27 cellular contexts compared by ENCODE assay signal in genomic region chr10:5047912-5048628, GRCh38. TPM values are rescaled to one million over a fixed set of nuclear protein-coding genes. Genes with fewer than 3 reads are reported as not detected.
DNase-seq lines count a peak whose midpoint lies in the region; ATAC-seq, FAIRE-seq and TF ChIP-seq lines count a peak whose summit lies in the region.
"Had no signal": no experiment of that assay in that cellular context is flagged by ENCODE, and none has a peak within 500 bp of the region (broad histone marks: within the 10 kb centered on the region; RNA-seq: fewer than 3 reads in every experiment).

No MANE protein-coding gene starts in this region.

- POLR2A ChIA-PET in MCF 10A (lab: Yijun Ruan, JAX) = interaction anchor here (0.6 to 1.5 kb wide), 8 partner anchors 8 to 123 kb away, joined by 3 read pairs; partner anchors contain the start of gene AKR1C2

- no peaks in the 10 kb centered on the region for H3K36me3 ChIP-seq in mammary epithelial cell (ENCODE audit: insufficient read depth, low read length)
- no peaks in the 10 kb centered on the region for H3K36me3 ChIP-seq in bronchial epithelial cell (ENCODE audit: control insufficient read depth, insufficient read depth, low read length)
- H3K36me3 ChIP-seq in keratinocyte (ENCODE audit: control insufficient read depth in 2 of 2, extremely low read depth in 1 of 2, insufficient read depth in 2 of 2, low read length in 2 of 2) = no peaks in the 10 kb centered on the region
- H3K36me3 ChIP-seq: BLaER1 treated with 17β-estradiol and CSF1 and Interleukin-3, amounts not matched to agents 10 nM and 100 nM; spleen; tibial nerve had no signal

- BruUV-seq in mammary epithelial cell (replicated peaks; lab: Mats Ljungman, UMichigan) (no TSS peak), MCF 10A (replicated peaks; lab: Mats Ljungman, UMichigan) (no TSS peak)

- H2AFZ ChIP-seq in mammary epithelial cell (ENCODE audit: low read depth, low read length) = no peak overlapping the region
- H2AFZ ChIP-seq in keratinocyte (ENCODE audit: control insufficient read depth, low read length) = no peak overlapping the region
- H2AFZ ChIP-seq: hepatocyte had no signal

- peaks cover 18% of the 10 kb centered on the region for H3K4me1 Mint-ChIP-seq in MCF 10A (ENCODE audit: insufficient read depth, unreplicated experiment)
- no peaks in the 10 kb centered on the region for H3K4me1 Mint-ChIP-seq in activated T-helper 1 cell treated with anti-CD3 and anti-CD28 coated beads, Interleukin-12 subunit alpha, Interleukin-12 subunit beta, Interleukin-2, Interleukin-4 antibody, amounts not matched to agents 30 ng/mL and 10 ng/mL and 1 ng/mL, durations not matched to agents 14 hours and 24 hours and 36 hours (ENCODE audit: low read depth)

- ATAC-seq in HG03342 (IDR thresholded peaks at IDR 0.05; ENCODE audit: unreplicated experiment) (no peak), GM21390 (IDR thresholded peaks at IDR 0.05; ENCODE audit: unreplicated experiment) (no peak)
- ATAC-seq: psoas muscle; stimulated activated naive CD8-positive, alpha-beta T cell treated with anti-CD3 and anti-CD28 coated beads, Interleukin-15, Interleukin-2, amounts not matched to agents 100 U/mL and 50 U/mL, for 24 hours had no signal

- H3K79me2 ChIP-seq in mammary epithelial cell (ENCODE audit: insufficient read depth, low read length) (no peaks in the 10 kb centered on the region), keratinocyte (ENCODE audit: control insufficient read depth, insufficient read depth, low read length) (no peaks in the 10 kb centered on the region)
- H3K79me2 ChIP-seq: hepatocyte had no signal

- intact Hi-C loops in mammary epithelial cell (cut with micrococcal nuclease) = no loop called here
- intact Hi-C loops in MCF 10A (cut with micrococcal nuclease) = no loop called here
- intact Hi-C loops in activated T-helper 1 cell treated with anti-CD3 and anti-CD28 coated beads, Interleukin-12 subunit alpha, Interleukin-12 subunit beta, Interleukin-2, Interleukin-4 antibody, amounts not matched to agents 30 ng/mL and 10 ng/mL and 1 ng/mL, durations not matched to agents 14 hours and 24 hours and 36 hours (cut with micrococcal nuclease) = no loop called here

- H3K27me3 ChIP-seq in mammary epithelial cell (ENCODE audit: insufficient read depth, low read length) (no peaks in the 10 kb centered on the region), bronchial epithelial cell (ENCODE audit: control insufficient read depth, insufficient read depth, low read length) (no peaks in the 10 kb centered on the region), keratinocyte (ENCODE audit: control insufficient read depth, extremely low read depth, insufficient read depth, low read length) (no peaks in the 10 kb centered on the region)
- H3K27me3 ChIP-seq: BLaER1 treated with 17β-estradiol and CSF1 and Interleukin-3, amounts not matched to agents 10 nM and 100 nM; hepatocyte; spleen; tibial nerve had no signal

- WGBS in mammary epithelial cell (ENCODE audit: low coverage, missing lambda C conversion rate) = 100% methylated on average over 1 of the region's 1 CpG

- FAIRE-seq in bronchial epithelial cell (lab: Jason Lieb, UNC) (no peak), keratinocyte (lab: Jason Lieb, UNC) (no peak)
- FAIRE-seq: endometrium, islet of Langerhans had no signal

- H3K4me1 ChIP-seq in mammary epithelial cell (ENCODE audit: insufficient read depth, low read length) = peaks cover 9% of the 10 kb centered on the region
- peaks cover 8% of the 10 kb centered on the region for H3K4me1 ChIP-seq in keratinocyte (ENCODE audit: control insufficient read depth, extremely low read depth, insufficient read depth, low read length)
- H3K4me1 ChIP-seq: BLaER1 treated with 17β-estradiol and CSF1 and Interleukin-3, amounts not matched to agents 10 nM and 100 nM; psoas muscle; spleen had no signal

- no peak overlapping the region for H3K9ac ChIP-seq in mammary epithelial cell (ENCODE audit: insufficient read depth, low read length)
- H3K9ac ChIP-seq in keratinocyte (ENCODE audit: control insufficient read depth, extremely low read depth, insufficient read depth, low read length) = no peak overlapping the region
- H3K9ac ChIP-seq: BLaER1 treated with 17β-estradiol and CSF1 and Interleukin-3, amounts not matched to agents 10 nM and 100 nM had no signal

- no peaks in the 10 kb centered on the region for H3K27me3 Mint-ChIP-seq in MCF 10A (ENCODE audit: insufficient read depth, unreplicated experiment)
- H3K27me3 Mint-ChIP-seq in activated T-helper 1 cell treated with anti-CD3 and anti-CD28 coated beads, Interleukin-12 subunit alpha, Interleukin-12 subunit beta, Interleukin-2, Interleukin-4 antibody, amounts not matched to agents 30 ng/mL and 10 ng/mL and 1 ng/mL, durations not matched to agents 14 hours and 24 hours and 36 hours (ENCODE audit: insufficient read depth) = no peaks in the 10 kb centered on the region
- H3K27me3 Mint-ChIP-seq: activated CD4-positive, alpha-beta memory T cell treated with anti-CD3 and anti-CD28 coated beads for 36 hours had no signal

- H3K9me3 ChIP-seq in mammary epithelial cell (replicated peaks; ENCODE audit: insufficient read depth, low read length) (no peaks in the 10 kb centered on the region), keratinocyte (ENCODE audit: control insufficient read depth, low read depth, low read length) (no peaks in the 10 kb centered on the region)
- H3K9me3 ChIP-seq: psoas muscle, tibial nerve had no signal

- H3K4me2 ChIP-seq in mammary epithelial cell (ENCODE audit: insufficient read depth, low read depth, low read length) = peak overlapping the region; percentile 7
- H3K4me2 ChIP-seq in keratinocyte (ENCODE audit: control insufficient read depth, extremely low read depth, insufficient read depth, low read depth, low read length) = no peak overlapping the region
- H3K4me2 ChIP-seq: BLaER1 treated with 17β-estradiol and CSF1 and Interleukin-3, amounts not matched to agents 10 nM and 100 nM; hepatocyte had no signal

- in situ Hi-C loops in mammary epithelial cell (cut with MboI; ENCODE audit: low sequenced_read_pairs in 2 of 2) = no loop called here

- H3K27ac Mint-ChIP-seq in MCF 10A (ENCODE audit: low read depth, unreplicated experiment) = no peak overlapping the region
- H3K27ac Mint-ChIP-seq in activated T-helper 1 cell treated with anti-CD3 and anti-CD28 coated beads, Interleukin-12 subunit alpha, Interleukin-12 subunit beta, Interleukin-2, Interleukin-4 antibody, amounts not matched to agents 30 ng/mL and 10 ng/mL and 1 ng/mL, durations not matched to agents 14 hours and 24 hours and 36 hours = no peak overlapping the region
- H3K27ac Mint-ChIP-seq: activated CD4-positive, alpha-beta memory T cell treated with anti-CD3 and anti-CD28 coated beads for 36 hours had no signal

- H3K9me3 Mint-ChIP-seq in MCF 10A (ENCODE audit: unreplicated experiment) = no peaks in the 10 kb centered on the region
- H3K9me3 Mint-ChIP-seq in activated T-helper 1 cell treated with anti-CD3 and anti-CD28 coated beads, Interleukin-12 subunit alpha, Interleukin-12 subunit beta, Interleukin-2, Interleukin-4 antibody, amounts not matched to agents 30 ng/mL and 10 ng/mL and 1 ng/mL, durations not matched to agents 14 hours and 24 hours and 36 hours = peaks cover 4% of the 10 kb centered on the region
- H3K9me3 Mint-ChIP-seq: activated CD4-positive, alpha-beta memory T cell treated with anti-CD3 and anti-CD28 coated beads for 36 hours had no signal

- no peaks in the 10 kb centered on the region for H4K20me1 ChIP-seq in mammary epithelial cell (ENCODE audit: insufficient read depth, low read length)
- H4K20me1 ChIP-seq in keratinocyte (ENCODE audit: control insufficient read depth, extremely low read depth, insufficient read depth, low read length) = no peaks in the 10 kb centered on the region
- H4K20me1 ChIP-seq: BLaER1 treated with 17β-estradiol and CSF1 and Interleukin-3, amounts not matched to agents 10 nM and 100 nM had no signal

- H3K9me1 ChIP-seq in keratinocyte (ENCODE audit: control insufficient read depth, extremely low read depth, insufficient read depth, low read length) = no peaks in the 10 kb centered on the region

- no peaks in the 10 kb centered on the region for H3K36me3 Mint-ChIP-seq in MCF 10A (ENCODE audit: insufficient read depth, unreplicated experiment)
- H3K36me3 Mint-ChIP-seq in activated T-helper 1 cell treated with anti-CD3 and anti-CD28 coated beads, Interleukin-12 subunit alpha, Interleukin-12 subunit beta, Interleukin-2, Interleukin-4 antibody, amounts not matched to agents 30 ng/mL and 10 ng/mL and 1 ng/mL, durations not matched to agents 14 hours and 24 hours and 36 hours (ENCODE audit: low read depth) = no peaks in the 10 kb centered on the region
- H3K36me3 Mint-ChIP-seq: activated CD4-positive, alpha-beta memory T cell treated with anti-CD3 and anti-CD28 coated beads for 36 hours had no signal

- no peak overlapping the region for H3K4me3 Mint-ChIP-seq in MCF 10A (ENCODE audit: unreplicated experiment)
- H3K4me3 Mint-ChIP-seq in activated T-helper 1 cell treated with anti-CD3 and anti-CD28 coated beads, Interleukin-12 subunit alpha, Interleukin-12 subunit beta, Interleukin-2, Interleukin-4 antibody, amounts not matched to agents 30 ng/mL and 10 ng/mL and 1 ng/mL, durations not matched to agents 14 hours and 24 hours and 36 hours = no peak overlapping the region
- H3K4me3 Mint-ChIP-seq: activated CD4-positive, alpha-beta memory T cell treated with anti-CD3 and anti-CD28 coated beads for 36 hours had no signal

- H3K4me3 ChIP-seq in mammary epithelial cell (replicated peaks in 1 of 3; ENCODE audit: insufficient read depth in 1 of 3, low read depth in 2 of 3, low read length in 3 of 3) (no peak overlapping the region), bronchial epithelial cell (ENCODE audit: low read depth, low read length) (no peak overlapping the region), keratinocyte (ENCODE audit: control insufficient read depth in 2 of 3, extremely low read depth in 1 of 3, insufficient read depth in 2 of 3, low read depth in 1 of 3, low read length in 3 of 3) (no peak overlapping the region)
- H3K4me3 ChIP-seq: BLaER1 treated with 17β-estradiol and CSF1 and Interleukin-3, amounts not matched to agents 10 nM and 100 nM; hepatocyte; psoas muscle; spleen; tibial nerve had no signal

- dilution Hi-C loops in mammary epithelial cell (cut with HindIII; ENCODE audit: low sequenced_read_pairs) = no loop called here
- dilution Hi-C loops in keratinocyte (cut with MboI; ENCODE audit: extremely low pct_ligation_motif_present, low sequenced_read_pairs) = no loop called here

- DNase-seq in mammary epithelial cell (peak; percentile 61), MCF 10A (ENCODE audit: unreplicated experiment) (no peak), bronchial epithelial cell (ENCODE audit: low read depth) (peak; percentile 94), keratinocyte (ENCODE audit: low read depth, low spot score) (no peak), DMS53 treated with DMSO at 0.1 percent for 48 hours (lab: John Stamatoyannopoulos, UW; ENCODE audit: unreplicated experiment) (no peak)
- DNase-seq in activated T-helper 1 cell treated with anti-CD3 and anti-CD28 coated beads, Interleukin-12 subunit alpha, Interleukin-12 subunit beta, Interleukin-2, Interleukin-4 antibody, amounts not matched to agents 30 ng/mL and 10 ng/mL and 1 ng/mL, durations not matched to agents 14 hours and 24 hours and 36 hours (ENCODE audit: low spot score) = no peak
- DNase-seq: 8988T; activated CD4-positive, alpha-beta memory T cell treated with anti-CD3 and anti-CD28 coated beads for 36 hours; activated CD4-positive, CD25-positive, alpha-beta regulatory T cell; amniotic stem cell; Caco-2; cortex of kidney; foreskin melanocyte; KBM-7; NCI-H146; NCI-H526; psoas muscle; spleen; stimulated activated CD4-positive, alpha-beta T cell treated with anti-CD3 and anti-CD28 coated beads, Interleukin-4, amount 100 ng/mL, for 24 hours; stimulated activated naive CD8-positive, alpha-beta T cell treated with anti-CD3 and anti-CD28 coated beads, Interleukin-15, Interleukin-2, amounts not matched to agents 100 U/mL and 50 U/mL, for 24 hours had no signal

- CTCF ChIA-PET in mammary epithelial cell (lab: Charles Lee; ENCODE audit: low non-redundant PET) = interaction anchor here (0.6 kb wide), 1 partner anchor 211 kb away, joined by 3 read pairs; no protein-coding TSS in a partner anchor
- CTCF ChIA-PET in MCF 10A (lab: Yijun Ruan, JAX) = interaction anchor here (0.6 to 1.6 kb wide), 7 partner anchors 13 to 494 kb away, joined by 3 to 4 read pairs (median 3); no protein-coding TSS in a partner anchor

- H3K27ac ChIP-seq in mammary epithelial cell (ENCODE audit: insufficient read depth, low read depth, low read length) (peak overlapping the region; percentile 20), keratinocyte (ENCODE audit: control insufficient read depth, insufficient read depth, low read length) (peak overlapping the region; percentile 24)
- H3K27ac ChIP-seq: BLaER1 treated with 17β-estradiol and CSF1 and Interleukin-3, amounts not matched to agents 10 nM and 100 nM; hepatocyte; psoas muscle; spleen; tibial nerve had no signal

- no peak for TF ChIP-seq CTCF in mammary epithelial cell (conservative IDR thresholded peaks at IDR 0.05 in 1 of 2, IDR thresholded peaks at IDR 0.05 in 1 of 2; ENCODE audit: extremely low read depth in 1 of 2, insufficient read depth in 1 of 2, low read depth in 1 of 2, low read length in 2 of 2)
- no peak for TF ChIP-seq CTCF in MCF 10A (IDR thresholded peaks at IDR 0.05; ENCODE audit: unreplicated experiment)
- no peak for TF ChIP-seq CTCF in bronchial epithelial cell (IDR thresholded peaks at IDR 0.05; ENCODE audit: insufficient read depth, low read length, severe bottlenecking)
- TF ChIP-seq CTCF in keratinocyte (optimal IDR thresholded peaks at IDR 0.05 in 1 of 3, IDR thresholded peaks at IDR 0.05 in 1 of 3, conservative IDR thresholded peaks at IDR 0.05 in 1 of 3; ENCODE audit: extremely low read depth in 1 of 3, insufficient read depth in 2 of 3, low read length in 3 of 3) = no peak

RNA-seq across cellular contexts. Expression of gene AKR1C2, which starts 44.4 kb away (rescaled TPM):
- total RNA-seq in mammary epithelial cell (10 to 100 TPM; 19.7 to 28.0 TPM), MCF 10A (2022) (19.7 and 21.1 TPM in 2 replicates), bronchial epithelial cell (191 and 222 TPM in 2 replicates)
- polyA plus RNA-seq in mammary epithelial cell (40.3 TPM), keratinocyte (24.2 to 173 TPM (median 66.0 TPM) in 3 replicates)
- polyA minus RNA-seq in mammary epithelial cell (22.8 TPM), keratinocyte (7.8 to 78.1 TPM (median 31.6 TPM) in 3 replicates)
- 43.6 TPM for polyA plus RNA-seq in keratinocyte (2011; ENCODE audit: low read depth)
- 50.5 and 71.2 TPM in 2 replicates for polyA plus RNA-seq in keratinocyte (2011; cell fraction: cytosol; rRNA removed)
- 68.6 and 75.6 TPM in 2 replicates for polyA plus RNA-seq in keratinocyte (2011; cell fraction: nucleus; rRNA removed)
- 21.0 and 101 TPM in 2 replicates for polyA plus RNA-seq in keratinocyte (2012; ENCODE audit: low replicate concordance)
- polyA minus RNA-seq in keratinocyte (2011; cell fraction: cytosol; rRNA and poly(A)+ RNA removed) = 23.6 TPM
- polyA minus RNA-seq in keratinocyte (2011; cell fraction: nucleus; rRNA and poly(A)+ RNA removed) = 9.7 and 21.4 TPM in 2 replicates
- total RNA-seq in activated T-helper 1 cell treated with anti-CD3 and anti-CD28 coated beads, Interleukin-12 subunit alpha, Interleukin-12 subunit beta, Interleukin-2, Interleukin-4 antibody, amounts not matched to agents 30 ng/mL and 10 ng/mL and 1 ng/mL, durations not matched to agents 14 hours and 24 hours and 36 hours = not detected in 2 replicates

RNA-seq across cellular contexts. Expression of gene AKR1C3, which starts 46.1 kb away (rescaled TPM):
- total RNA-seq in mammary epithelial cell = 10 to 100 TPM; 18.8 to 50.7 TPM
- polyA plus RNA-seq in mammary epithelial cell = 54.6 TPM
- 55.8 TPM for polyA minus RNA-seq in mammary epithelial cell
- 22.0 and 22.9 TPM in 2 replicates for total RNA-seq in MCF 10A (2022)
- 45.5 and 69.5 TPM in 2 replicates for total RNA-seq in bronchial epithelial cell
- 11.7 to 120 TPM (median 27.3 TPM) in 3 replicates for polyA plus RNA-seq in keratinocyte
- 24.3 TPM for polyA plus RNA-seq in keratinocyte (2011; ENCODE audit: low read depth)
- 44.3 and 44.7 TPM in 2 replicates for polyA plus RNA-seq in keratinocyte (2011; cell fraction: cytosol; rRNA removed)
- 47.7 and 61.6 TPM in 2 replicates for polyA plus RNA-seq in keratinocyte (2011; cell fraction: nucleus; rRNA removed)
- polyA plus RNA-seq in keratinocyte (2012; ENCODE audit: low replicate concordance) = 6.8 and 28.2 TPM in 2 replicates
- 1.8 to 50.6 TPM (median 14.4 TPM) in 3 replicates for polyA minus RNA-seq in keratinocyte
- 12.9 TPM for polyA minus RNA-seq in keratinocyte (2011; cell fraction: cytosol; rRNA and poly(A)+ RNA removed)
- polyA minus RNA-seq in keratinocyte (2011; cell fraction: nucleus; rRNA and poly(A)+ RNA removed) = 10.3 and 18.2 TPM in 2 replicates
- 0.26 TPM in 1 of 2 replicates, not detected in the other for total RNA-seq in activated T-helper 1 cell treated with anti-CD3 and anti-CD28 coated beads, Interleukin-12 subunit alpha, Interleukin-12 subunit beta, Interleukin-2, Interleukin-4 antibody, amounts not matched to agents 30 ng/mL and 10 ng/mL and 1 ng/mL, durations not matched to agents 14 hours and 24 hours and 36 hours

Comparison
In these comparisons a context has a peak if more than half of its experiments do, and no peak if none do; other contexts are left out.
1. DNase-seq: peak in mammary epithelial cell (single experiment) and bronchial epithelial cell (single experiment); none in MCF 10A (single experiment), keratinocyte (single experiment), activated T-helper 1 cell treated with anti-CD3 and anti-CD28 coated beads, Interleukin-12 subunit alpha, Interleukin-12 subunit beta, Interleukin-2, Interleukin-4 antibody, amounts not matched to agents 30 ng/mL and 10 ng/mL and 1 ng/mL, durations not matched to agents 14 hours and 24 hours and 36 hours (single experiment) and DMS53 treated with DMSO at 0.1 percent for 48 hours (single experiment).
2. RNA of gene AKR1C2, which starts 44.4 kb away (total RNA-seq): 191 to 222 TPM in bronchial epithelial cell, 19.7 to 28.0 TPM in mammary epithelial cell and 19.7 to 21.1 TPM in MCF 10A; not detected in activated T-helper 1 cell treated with anti-CD3 and anti-CD28 coated beads, Interleukin-12 subunit alpha, Interleukin-12 subunit beta, Interleukin-2, Interleukin-4 antibody, amounts not matched to agents 30 ng/mL and 10 ng/mL and 1 ng/mL, durations not matched to agents 14 hours and 24 hours and 36 hours; every median in the first group is over 10 times any median in the second.
3. RNA of gene AKR1C3, which starts 46.1 kb away (total RNA-seq): 18.8 to 50.7 TPM in mammary epithelial cell, 45.5 to 69.5 TPM in bronchial epithelial cell and 22.0 to 22.9 TPM in MCF 10A; 0.26 TPM in activated T-helper 1 cell treated with anti-CD3 and anti-CD28 coated beads, Interleukin-12 subunit alpha, Interleukin-12 subunit beta, Interleukin-2, Interleukin-4 antibody, amounts not matched to agents 30 ng/mL and 10 ng/mL and 1 ng/mL, durations not matched to agents 14 hours and 24 hours and 36 hours; every median in the first group is over 10 times any median in the second.